In the genomic region with DNA sequence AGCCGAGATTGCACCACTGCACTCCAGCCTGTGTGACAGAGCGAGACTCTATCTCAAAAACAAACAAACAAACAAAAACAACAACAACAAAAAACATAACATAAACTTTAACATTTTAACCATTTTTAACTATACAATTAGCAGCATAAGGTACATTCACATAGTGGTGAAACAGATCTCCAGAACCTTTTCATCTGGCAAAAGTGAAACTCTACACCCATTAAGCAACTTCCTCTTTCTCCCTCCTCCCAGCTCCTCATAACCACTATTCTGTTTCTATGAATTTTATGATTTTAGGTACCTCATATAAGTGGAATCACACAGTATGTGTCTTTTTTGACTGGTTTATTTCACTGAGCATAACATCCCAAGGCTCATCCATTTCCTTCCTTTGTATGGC, we compare ENCODE assay signal across 13 cellular contexts.
DNase-seq lines count a peak whose midpoint lies in the region; ATAC-seq and TF ChIP-seq lines count a peak whose summit lies in the region.
"Had no signal": no experiment of that assay in that cellular context is flagged by ENCODE, and none has a peak within 500 bp of the region (broad histone marks: within the 10 kb centered on the region; RNA-seq: fewer than 3 reads in every experiment).

No MANE protein-coding gene starts in this region.

- H3K4me1 ChIP-seq in sigmoid colon (peaks cover 0 to 5% (median 1%) of the 10 kb centered on the region in 4 donors), testis (no peaks in the 10 kb centered on the region)
- H3K4me1 ChIP-seq: psoas muscle had no signal

- no peaks in the 10 kb centered on the region for H3K27me3 ChIP-seq in sigmoid colon
- no peaks in the 10 kb centered on the region for H3K27me3 ChIP-seq in testis
- H3K27me3 ChIP-seq: stomach had no signal

- no peak overlapping the region for H3K4me3 ChIP-seq in NB4 (ENCODE audit: low read depth, low read length)
- H3K4me3 ChIP-seq in fibroblast of pulmonary artery (replicated peaks; ENCODE audit: low read depth, low read length), result no peak overlapping the region
- H3K4me3 ChIP-seq in sigmoid colon, result no peak overlapping the region
- H3K4me3 ChIP-seq in testis, result no peak overlapping the region
- H3K4me3 ChIP-seq: psoas muscle, stomach had no signal

- peaks cover 0 to 2% (median 0%) of the 10 kb centered on the region in 9 donors for H3K9me3 Mint-ChIP-seq in naive thymus-derived CD8-positive, alpha-beta T cell
- H3K9me3 Mint-ChIP-seq: central memory CD8-positive, alpha-beta T cell had no signal

- no peak overlapping the region for H3K27ac ChIP-seq in sigmoid colon
- H3K27ac ChIP-seq in testis, result no peak overlapping the region
- H3K27ac ChIP-seq: psoas muscle, stomach had no signal

- TF ChIP-seq CTCF in NB4 (IDR thresholded peaks at IDR 0.05; ENCODE audit: low read depth, low read length) (no peak), fibroblast of pulmonary artery (IDR thresholded peaks at IDR 0.05; ENCODE audit: low read length, missing control alignments) (no peak), sigmoid colon (IDR thresholded peaks at IDR 0.05) (no peak), testis (IDR thresholded peaks at IDR 0.05) (no peak)

- H3K27me3 Mint-ChIP-seq in naive thymus-derived CD8-positive, alpha-beta T cell, result peaks cover 0 to 3% (median 0%) of the 10 kb centered on the region in 5 donors
- H3K27me3 Mint-ChIP-seq: IgD-negative memory B cell had no signal

- DNase-seq in NB4 (ENCODE audit: low read depth) (peak; percentile 64), fibroblast of pulmonary artery (ENCODE audit: low read depth) (peak; percentile 36), sigmoid colon (no peak), testis (no peak)
- DNase-seq in naive thymus-derived CD8-positive, alpha-beta T cell, result no peak
- DNase-seq: NCI-H2171, psoas muscle, stomach had no signal

- intact Hi-C loops in sigmoid colon (cut with DNase I) (no loop called here), testis (cut with DNase I; ENCODE audit: low total_unique reads) (no loop called here)

- H3K36me3 Mint-ChIP-seq in naive thymus-derived CD8-positive, alpha-beta T cell, result no peaks in the 10 kb centered on the region

- peaks cover 0 to 5% (median 1%) of the 10 kb centered on the region in 4 donors for H3K4me1 Mint-ChIP-seq in naive thymus-derived CD8-positive, alpha-beta T cell
- H3K4me1 Mint-ChIP-seq: central memory CD8-positive, alpha-beta T cell had no signal

- POLR2A ChIA-PET in naive thymus-derived CD8-positive, alpha-beta T cell (lab: Charles Lee), result no interaction called here

- H3K36me3 ChIP-seq in sigmoid colon (no peaks in the 10 kb centered on the region), testis (ENCODE audit: low read depth, missing control alignments) (no peaks in the 10 kb centered on the region)
- H3K36me3 ChIP-seq: stomach had no signal

- TF ChIP-seq POLR2A in NB4 (IDR thresholded peaks at IDR 0.05; ENCODE audit: extremely low read depth, insufficient read length) (no peak), sigmoid colon (IDR thresholded peaks at IDR 0.05) (no peak), testis (IDR thresholded peaks at IDR 0.05) (no peak)

- H3K4me3 Mint-ChIP-seq in naive thymus-derived CD8-positive, alpha-beta T cell, result no peak overlapping the region
- H3K4me3 Mint-ChIP-seq: central memory CD8-positive, alpha-beta T cell; IgD-negative memory B cell had no signal

- no peak for TF ChIP-seq EP300 in sigmoid colon (IDR thresholded peaks at IDR 0.05)

- 94 to 96% methylated on average over 2 of the region's 2 CpGs for WGBS in sigmoid colon, 2 donors
- 85 to 93% methylated on average over 2 of the region's 2 CpGs for WGBS in testis, 2 donors

- ATAC-seq in GM18870 (IDR thresholded peaks at IDR 0.05; ENCODE audit: unreplicated experiment) (peak; percentile 84), HG02610 (IDR thresholded peaks at IDR 0.05; ENCODE audit: unreplicated experiment) (peak; percentile 83)
- ATAC-seq in naive thymus-derived CD8-positive, alpha-beta T cell, result no peak
- ATAC-seq: activated CD4-positive, CD25-positive, alpha-beta regulatory T cell treated with anti-CD3 and anti-CD28 coated beads, Interleukin-2, amount 50 U/mL, for 24 hours; psoas muscle had no signal

- no peaks in the 10 kb centered on the region for H3K9me3 ChIP-seq in sigmoid colon
- H3K9me3 ChIP-seq in testis, result no peaks in the 10 kb centered on the region
- H3K9me3 ChIP-seq: psoas muscle, stomach had no signal

- H3K27ac Mint-ChIP-seq in naive thymus-derived CD8-positive, alpha-beta T cell, result peak overlapping the region in 1 of 10 donors; percentile 58
- H3K27ac Mint-ChIP-seq: IgD-negative memory B cell had no signal

Comparison
In these comparisons a context has a peak if more than half of its experiments do, and no peak if none do; other contexts are left out.
1. ATAC-seq: peak in GM18870 (single experiment) and HG02610 (single experiment); none in naive thymus-derived CD8-positive, alpha-beta T cell (0 of 2).
2. DNase-seq: peak in NB4 (single experiment) and fibroblast of pulmonary artery (single experiment); none in sigmoid colon (single experiment), testis (single experiment) and naive thymus-derived CD8-positive, alpha-beta T cell (0 of 10).